Comparison of ENCODE assay signal across 13 cellular contexts in the genomic region with DNA sequence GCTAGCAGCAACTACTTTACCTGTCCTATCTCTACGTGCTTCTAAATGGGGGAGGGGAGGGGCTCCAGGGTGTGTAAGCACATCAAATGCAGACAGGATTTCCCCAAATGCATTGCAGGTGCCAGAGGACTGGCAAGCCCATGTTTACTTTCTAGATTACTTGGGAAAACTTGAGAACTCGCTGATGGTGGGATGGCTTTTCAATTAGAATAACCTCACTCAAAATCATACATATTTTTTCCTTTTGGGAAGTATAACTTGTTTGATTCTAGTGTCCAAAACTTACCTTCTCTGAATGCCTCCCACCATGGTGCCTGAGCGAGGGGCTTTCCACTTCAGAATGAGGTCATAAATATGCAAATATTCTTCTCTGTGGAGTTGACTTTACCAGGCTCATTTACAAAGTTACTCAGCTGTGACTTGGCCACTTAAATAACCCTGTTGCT.
A peak's percentile ranks its signal among the peaks of the same experiment; 100 is the strongest.
DNase-seq lines count a peak whose midpoint lies in the region; ATAC-seq, FAIRE-seq and TF ChIP-seq lines count a peak whose summit lies in the region.
"Had no signal": no experiment of that assay in that cellular context is flagged by ENCODE, and none has a peak within 500 bp of the region (broad histone marks: within the 10 kb centered on the region; RNA-seq: fewer than 3 reads in every experiment).

No MANE protein-coding gene starts in this region.

- H3K27me3 ChIP-seq in uterus (no peaks in the 10 kb centered on the region), H7 (ENCODE audit: control insufficient read depth, insufficient read depth, low read length) (no peaks in the 10 kb centered on the region)

- ATAC-seq in GM18861 (IDR thresholded peaks at IDR 0.05; ENCODE audit: unreplicated experiment) (peak; percentile 90), GM21717 (IDR thresholded peaks at IDR 0.05; ENCODE audit: unreplicated experiment) (peak; percentile 96), HG03280 (IDR thresholded peaks at IDR 0.05; ENCODE audit: unreplicated experiment) (peak; percentile 91)
- ATAC-seq: left cardiac atrium had no signal

- H3K27ac ChIP-seq in uterus, result no peak overlapping the region

- no peak for TF ChIP-seq CTCF in uterus (IDR thresholded peaks at IDR 0.05)
- no peak for TF ChIP-seq CTCF in D721Med (IDR thresholded peaks at IDR 0.05; ENCODE audit: insufficient read depth, missing control alignments)

- DNase-seq in germinal center (ENCODE audit: low spot score) (peak; percentile 36), uterus (no peak), D721Med (ENCODE audit: insufficient read length, low spot score) (no peak), H7 (no peak)
- DNase-seq in activated CD4-positive, alpha-beta T cell treated with anti-CD3 and anti-CD28 coated beads for 1 hour, result no peak
- DNase-seq: activated naive CD8-positive, alpha-beta T cell treated with anti-CD3 and anti-CD28 coated beads for 36 hours; left cardiac atrium; NCI-H446 treated with DMSO at 0.1 percent for 48 hours; retina; T-helper 9 cell had no signal

- H3K4me1 ChIP-seq in uterus, result no peaks in the 10 kb centered on the region

- H3K36me3 ChIP-seq in uterus (no peaks in the 10 kb centered on the region), H7 (replicated peaks; ENCODE audit: control insufficient read depth, insufficient read depth, low read length) (no peaks in the 10 kb centered on the region)

- intact Hi-C loops in uterus (cut with DNase I; ENCODE audit: low total_unique reads), result no loop called here

- H3K9me3 ChIP-seq in uterus, result no peaks in the 10 kb centered on the region

- H3K4me3 ChIP-seq in uterus, result no peak overlapping the region
- H3K4me3 ChIP-seq in H7 (ENCODE audit: insufficient read depth, low read depth, low read length), result no peak overlapping the region

- no peak for FAIRE-seq in D721Med (lab: Jason Lieb, UNC)

- TF ChIP-seq POLR2A in uterus (IDR thresholded peaks at IDR 0.05), result no peak
